1 cellular context compared by ENCODE assay signal in the genomic region with DNA sequence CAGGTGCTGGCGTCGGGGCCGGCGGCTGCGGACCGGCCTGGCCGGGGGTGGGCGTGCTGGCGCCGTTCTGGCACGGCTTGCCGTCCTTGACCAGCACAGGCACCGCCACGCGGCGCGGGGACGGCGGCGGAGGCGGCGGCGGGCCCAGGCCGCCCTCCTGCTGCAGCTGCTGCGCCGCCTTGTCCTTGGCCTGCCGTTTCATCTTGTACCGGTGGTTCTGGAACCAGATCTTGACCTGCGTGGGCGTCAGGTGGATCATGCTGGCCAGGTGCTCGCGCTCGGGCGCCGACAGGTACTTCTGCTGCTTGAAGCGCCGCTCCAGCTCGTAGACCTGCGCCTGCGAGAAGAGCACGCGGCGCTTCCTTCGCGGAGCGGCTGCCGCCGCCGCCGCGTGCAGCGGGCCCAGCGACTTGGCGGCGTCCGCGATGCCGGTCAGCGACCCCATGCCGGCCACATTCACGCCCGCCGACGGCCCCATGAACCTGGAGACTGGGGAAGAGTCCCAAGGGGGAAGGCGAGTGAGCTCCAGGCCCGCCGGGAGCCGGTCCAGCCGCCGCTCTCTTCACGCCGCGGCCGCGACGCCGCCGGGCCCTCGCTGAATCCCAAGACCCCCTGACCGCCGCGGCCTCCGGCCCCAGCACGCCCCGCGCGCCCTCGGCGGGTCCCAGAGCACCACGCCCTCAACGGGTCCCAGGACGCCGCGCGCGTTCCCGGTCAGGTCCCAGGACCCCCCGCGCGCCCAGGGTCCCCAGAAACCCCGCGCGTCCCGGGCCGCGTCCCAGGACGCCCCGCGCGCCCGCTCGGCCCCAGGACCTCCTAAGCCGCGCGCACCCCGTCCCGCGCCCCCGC.
TF ChIP-seq lines count a peak whose summit lies in the region.

No MANE protein-coding gene starts in this region.

TF ChIP-seq in WTC11, 78 proteins besides CTCF, POLR2A, EP300 and RAD21 (continues in another document):
- TF ChIP-seq TP53 (CRISPR knock-in tag; IDR thresholded peaks at IDR 0.05) (peak; percentile 86), ZNF121 (CRISPR knock-in tag; IDR thresholded peaks at IDR 0.05) (no peak), FOXP1 (CRISPR knock-in tag; IDR thresholded peaks at IDR 0.05; ENCODE audit: borderline replicate concordance) (peak; percentile 81), CREB1 (CRISPR knock-in tag; IDR thresholded peaks at IDR 0.05) (peak; percentile 85), ELF4 (CRISPR knock-in tag; IDR thresholded peaks at IDR 0.05; ENCODE audit: low read depth) (peak; percentile 88; the same call in 1 of the 2 replicates), NR1H2 (CRISPR knock-in tag; IDR thresholded peaks at IDR 0.05) (peak; percentile 70), FOXK1 (CRISPR knock-in tag; IDR thresholded peaks at IDR 0.05) (peak; percentile 84; the same call in 1 of the 2 replicates), SMAD3 (CRISPR knock-in tag; IDR thresholded peaks at IDR 0.05; ENCODE audit: borderline replicate concordance) (peak; percentile 91; the same call in 1 of the 2 replicates), NR2C2 (CRISPR knock-in tag; IDR thresholded peaks at IDR 0.05) (peak; percentile 78; the same call in 1 of the 2 replicates), CBFB (CRISPR knock-in tag; IDR thresholded peaks at IDR 0.05; ENCODE audit: low read depth) (no peak), TEAD4 (CRISPR knock-in tag; IDR thresholded peaks at IDR 0.05) (peak; percentile 69; the same call in 1 of the 2 replicates), JUN (CRISPR knock-in tag; IDR thresholded peaks at IDR 0.05) (peak; percentile 78), RORB (CRISPR knock-in tag; IDR thresholded peaks at IDR 0.05) (no peak), ETV6 (CRISPR knock-in tag; IDR thresholded peaks at IDR 0.05) (peak; percentile 92), ZBTB21 (CRISPR knock-in tag; IDR thresholded peaks at IDR 0.05; ENCODE audit: borderline replicate concordance) (0 out of 2 replicates have a peak, but pooled peaks have one; percentile 57), TEAD1 (CRISPR knock-in tag; IDR thresholded peaks at IDR 0.05) (peak; percentile 73; the same call in 1 of the 2 replicates), ZNF138 (CRISPR knock-in tag; conservative IDR thresholded peaks at IDR 0.05) (0 out of 2 replicates have a peak, but pooled peaks have one; percentile 65), ZNF263 (CRISPR knock-in tag; IDR thresholded peaks at IDR 0.05; ENCODE audit: low read depth) (peak; percentile 74), NFYB (CRISPR knock-in tag; conservative IDR thresholded peaks at IDR 0.05; ENCODE audit: low read depth) (no peak; the same call in 1 of the 2 replicates), JAZF1 (CRISPR knock-in tag; IDR thresholded peaks at IDR 0.05) (no peak)
- TF ChIP-seq, protein P1, sequence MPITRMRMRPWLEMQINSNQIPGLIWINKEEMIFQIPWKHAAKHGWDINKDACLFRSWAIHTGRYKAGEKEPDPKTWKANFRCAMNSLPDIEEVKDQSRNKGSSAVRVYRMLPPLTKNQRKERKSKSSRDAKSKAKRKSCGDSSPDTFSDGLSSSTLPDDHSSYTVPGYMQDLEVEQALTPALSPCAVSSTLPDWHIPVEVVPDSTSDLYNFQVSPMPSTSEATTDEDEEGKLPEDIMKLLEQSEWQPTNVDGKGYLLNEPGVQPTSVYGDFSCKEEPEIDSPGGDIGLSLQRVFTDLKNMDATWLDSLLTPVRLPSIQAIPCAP (CRISPR knock-in tag; IDR thresholded peaks at IDR 0.05): 0 out of 2 replicates have a peak, but pooled peaks have one; percentile 63
- TF ChIP-seq, protein P2, sequence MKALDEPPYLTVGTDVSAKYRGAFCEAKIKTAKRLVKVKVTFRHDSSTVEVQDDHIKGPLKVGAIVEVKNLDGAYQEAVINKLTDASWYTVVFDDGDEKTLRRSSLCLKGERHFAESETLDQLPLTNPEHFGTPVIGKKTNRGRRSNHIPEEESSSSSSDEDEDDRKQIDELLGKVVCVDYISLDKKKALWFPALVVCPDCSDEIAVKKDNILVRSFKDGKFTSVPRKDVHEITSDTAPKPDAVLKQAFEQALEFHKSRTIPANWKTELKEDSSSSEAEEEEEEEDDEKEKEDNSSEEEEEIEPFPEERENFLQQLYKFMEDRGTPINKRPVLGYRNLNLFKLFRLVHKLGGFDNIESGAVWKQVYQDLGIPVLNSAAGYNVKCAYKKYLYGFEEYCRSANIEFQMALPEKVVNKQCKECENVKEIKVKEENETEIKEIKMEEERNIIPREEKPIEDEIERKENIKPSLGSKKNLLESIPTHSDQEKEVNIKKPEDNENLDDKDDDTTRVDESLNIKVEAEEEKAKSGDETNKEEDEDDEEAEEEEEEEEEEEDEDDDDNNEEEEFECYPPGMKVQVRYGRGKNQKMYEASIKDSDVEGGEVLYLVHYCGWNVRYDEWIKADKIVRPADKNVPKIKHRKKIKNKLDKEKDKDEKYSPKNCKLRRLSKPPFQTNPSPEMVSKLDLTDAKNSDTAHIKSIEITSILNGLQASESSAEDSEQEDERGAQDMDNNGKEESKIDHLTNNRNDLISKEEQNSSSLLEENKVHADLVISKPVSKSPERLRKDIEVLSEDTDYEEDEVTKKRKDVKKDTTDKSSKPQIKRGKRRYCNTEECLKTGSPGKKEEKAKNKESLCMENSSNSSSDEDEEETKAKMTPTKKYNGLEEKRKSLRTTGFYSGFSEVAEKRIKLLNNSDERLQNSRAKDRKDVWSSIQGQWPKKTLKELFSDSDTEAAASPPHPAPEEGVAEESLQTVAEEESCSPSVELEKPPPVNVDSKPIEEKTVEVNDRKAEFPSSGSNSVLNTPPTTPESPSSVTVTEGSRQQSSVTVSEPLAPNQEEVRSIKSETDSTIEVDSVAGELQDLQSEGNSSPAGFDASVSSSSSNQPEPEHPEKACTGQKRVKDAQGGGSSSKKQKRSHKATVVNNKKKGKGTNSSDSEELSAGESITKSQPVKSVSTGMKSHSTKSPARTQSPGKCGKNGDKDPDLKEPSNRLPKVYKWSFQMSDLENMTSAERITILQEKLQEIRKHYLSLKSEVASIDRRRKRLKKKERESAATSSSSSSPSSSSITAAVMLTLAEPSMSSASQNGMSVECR (CRISPR knock-in tag; IDR thresholded peaks at IDR 0.05; ENCODE audit: borderline replicate concordance): peak; percentile 89
- TF ChIP-seq, protein P3, sequence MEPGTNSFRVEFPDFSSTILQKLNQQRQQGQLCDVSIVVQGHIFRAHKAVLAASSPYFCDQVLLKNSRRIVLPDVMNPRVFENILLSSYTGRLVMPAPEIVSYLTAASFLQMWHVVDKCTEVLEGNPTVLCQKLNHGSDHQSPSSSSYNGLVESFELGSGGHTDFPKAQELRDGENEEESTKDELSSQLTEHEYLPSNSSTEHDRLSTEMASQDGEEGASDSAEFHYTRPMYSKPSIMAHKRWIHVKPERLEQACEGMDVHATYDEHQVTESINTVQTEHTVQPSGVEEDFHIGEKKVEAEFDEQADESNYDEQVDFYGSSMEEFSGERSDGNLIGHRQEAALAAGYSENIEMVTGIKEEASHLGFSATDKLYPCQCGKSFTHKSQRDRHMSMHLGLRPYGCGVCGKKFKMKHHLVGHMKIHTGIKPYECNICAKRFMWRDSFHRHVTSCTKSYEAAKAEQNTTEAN (CRISPR knock-in tag; IDR thresholded peaks at IDR 0.05): 0 out of 2 replicates have a peak, but pooled peaks have one; percentile 59
- TF ChIP-seq, protein P4, sequence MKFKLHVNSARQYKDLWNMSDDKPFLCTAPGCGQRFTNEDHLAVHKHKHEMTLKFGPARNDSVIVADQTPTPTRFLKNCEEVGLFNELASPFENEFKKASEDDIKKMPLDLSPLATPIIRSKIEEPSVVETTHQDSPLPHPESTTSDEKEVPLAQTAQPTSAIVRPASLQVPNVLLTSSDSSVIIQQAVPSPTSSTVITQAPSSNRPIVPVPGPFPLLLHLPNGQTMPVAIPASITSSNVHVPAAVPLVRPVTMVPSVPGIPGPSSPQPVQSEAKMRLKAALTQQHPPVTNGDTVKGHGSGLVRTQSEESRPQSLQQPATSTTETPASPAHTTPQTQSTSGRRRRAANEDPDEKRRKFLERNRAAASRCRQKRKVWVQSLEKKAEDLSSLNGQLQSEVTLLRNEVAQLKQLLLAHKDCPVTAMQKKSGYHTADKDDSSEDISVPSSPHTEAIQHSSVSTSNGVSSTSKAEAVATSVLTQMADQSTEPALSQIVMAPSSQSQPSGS (CRISPR knock-in tag; IDR thresholded peaks at IDR 0.05; ENCODE audit: borderline replicate concordance, low read depth): peak; percentile 42; the same call in 1 of the 2 replicates
- TF ChIP-seq, protein P5, sequence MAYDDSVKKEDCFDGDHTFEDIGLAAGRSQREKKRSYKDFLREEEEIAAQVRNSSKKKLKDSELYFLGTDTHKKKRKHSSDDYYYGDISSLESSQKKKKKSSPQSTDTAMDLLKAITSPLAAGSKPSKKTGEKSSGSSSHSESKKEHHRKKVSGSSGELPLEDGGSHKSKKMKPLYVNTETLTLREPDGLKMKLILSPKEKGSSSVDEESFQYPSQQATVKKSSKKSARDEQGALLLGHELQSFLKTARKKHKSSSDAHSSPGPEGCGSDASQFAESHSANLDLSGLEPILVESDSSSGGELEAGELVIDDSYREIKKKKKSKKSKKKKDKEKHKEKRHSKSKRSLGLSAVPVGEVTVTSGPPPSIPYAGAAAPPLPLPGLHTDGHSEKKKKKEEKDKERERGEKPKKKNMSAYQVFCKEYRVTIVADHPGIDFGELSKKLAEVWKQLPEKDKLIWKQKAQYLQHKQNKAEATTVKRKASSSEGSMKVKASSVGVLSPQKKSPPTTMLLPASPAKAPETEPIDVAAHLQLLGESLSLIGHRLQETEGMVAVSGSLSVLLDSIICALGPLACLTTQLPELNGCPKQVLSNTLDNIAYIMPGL (CRISPR knock-in tag; IDR thresholded peaks at IDR 0.05): peak; percentile 63; the same call in 1 of the 2 replicates
- TF ChIP-seq, protein P6, sequence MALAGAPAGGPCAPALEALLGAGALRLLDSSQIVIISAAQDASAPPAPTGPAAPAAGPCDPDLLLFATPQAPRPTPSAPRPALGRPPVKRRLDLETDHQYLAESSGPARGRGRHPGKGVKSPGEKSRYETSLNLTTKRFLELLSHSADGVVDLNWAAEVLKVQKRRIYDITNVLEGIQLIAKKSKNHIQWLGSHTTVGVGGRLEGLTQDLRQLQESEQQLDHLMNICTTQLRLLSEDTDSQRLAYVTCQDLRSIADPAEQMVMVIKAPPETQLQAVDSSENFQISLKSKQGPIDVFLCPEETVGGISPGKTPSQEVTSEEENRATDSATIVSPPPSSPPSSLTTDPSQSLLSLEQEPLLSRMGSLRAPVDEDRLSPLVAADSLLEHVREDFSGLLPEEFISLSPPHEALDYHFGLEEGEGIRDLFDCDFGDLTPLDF (CRISPR knock-in tag; IDR thresholded peaks at IDR 0.05): peak; percentile 94
- TF ChIP-seq, protein P7, sequence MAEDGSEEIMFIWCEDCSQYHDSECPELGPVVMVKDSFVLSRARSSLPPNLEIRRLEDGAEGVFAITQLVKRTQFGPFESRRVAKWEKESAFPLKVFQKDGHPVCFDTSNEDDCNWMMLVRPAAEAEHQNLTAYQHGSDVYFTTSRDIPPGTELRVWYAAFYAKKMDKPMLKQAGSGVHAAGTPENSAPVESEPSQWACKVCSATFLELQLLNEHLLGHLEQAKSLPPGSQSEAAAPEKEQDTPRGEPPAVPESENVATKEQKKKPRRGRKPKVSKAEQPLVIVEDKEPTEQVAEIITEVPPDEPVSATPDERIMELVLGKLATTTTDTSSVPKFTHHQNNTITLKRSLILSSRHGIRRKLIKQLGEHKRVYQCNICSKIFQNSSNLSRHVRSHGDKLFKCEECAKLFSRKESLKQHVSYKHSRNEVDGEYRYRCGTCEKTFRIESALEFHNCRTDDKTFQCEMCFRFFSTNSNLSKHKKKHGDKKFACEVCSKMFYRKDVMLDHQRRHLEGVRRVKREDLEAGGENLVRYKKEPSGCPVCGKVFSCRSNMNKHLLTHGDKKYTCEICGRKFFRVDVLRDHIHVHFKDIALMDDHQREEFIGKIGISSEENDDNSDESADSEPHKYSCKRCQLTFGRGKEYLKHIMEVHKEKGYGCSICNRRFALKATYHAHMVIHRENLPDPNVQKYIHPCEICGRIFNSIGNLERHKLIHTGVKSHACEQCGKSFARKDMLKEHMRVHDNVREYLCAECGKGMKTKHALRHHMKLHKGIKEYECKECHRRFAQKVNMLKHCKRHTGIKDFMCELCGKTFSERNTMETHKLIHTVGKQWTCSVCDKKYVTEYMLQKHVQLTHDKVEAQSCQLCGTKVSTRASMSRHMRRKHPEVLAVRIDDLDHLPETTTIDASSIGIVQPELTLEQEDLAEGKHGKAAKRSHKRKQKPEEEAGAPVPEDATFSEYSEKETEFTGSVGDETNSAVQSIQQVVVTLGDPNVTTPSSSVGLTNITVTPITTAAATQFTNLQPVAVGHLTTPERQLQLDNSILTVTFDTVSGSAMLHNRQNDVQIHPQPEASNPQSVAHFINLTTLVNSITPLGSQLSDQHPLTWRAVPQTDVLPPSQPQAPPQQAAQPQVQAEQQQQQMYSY (CRISPR knock-in tag; IDR thresholded peaks at IDR 0.05): peak; percentile 28; the same call in 1 of the 2 replicates
- TF ChIP-seq, protein P8, sequence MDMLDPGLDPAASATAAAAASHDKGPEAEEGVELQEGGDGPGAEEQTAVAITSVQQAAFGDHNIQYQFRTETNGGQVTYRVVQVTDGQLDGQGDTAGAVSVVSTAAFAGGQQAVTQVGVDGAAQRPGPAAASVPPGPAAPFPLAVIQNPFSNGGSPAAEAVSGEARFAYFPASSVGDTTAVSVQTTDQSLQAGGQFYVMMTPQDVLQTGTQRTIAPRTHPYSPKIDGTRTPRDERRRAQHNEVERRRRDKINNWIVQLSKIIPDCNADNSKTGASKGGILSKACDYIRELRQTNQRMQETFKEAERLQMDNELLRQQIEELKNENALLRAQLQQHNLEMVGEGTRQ (CRISPR knock-in tag; IDR thresholded peaks at IDR 0.05): 0 out of 2 replicates have a peak, but pooled peaks have one; percentile 9
- TF ChIP-seq, protein P9, sequence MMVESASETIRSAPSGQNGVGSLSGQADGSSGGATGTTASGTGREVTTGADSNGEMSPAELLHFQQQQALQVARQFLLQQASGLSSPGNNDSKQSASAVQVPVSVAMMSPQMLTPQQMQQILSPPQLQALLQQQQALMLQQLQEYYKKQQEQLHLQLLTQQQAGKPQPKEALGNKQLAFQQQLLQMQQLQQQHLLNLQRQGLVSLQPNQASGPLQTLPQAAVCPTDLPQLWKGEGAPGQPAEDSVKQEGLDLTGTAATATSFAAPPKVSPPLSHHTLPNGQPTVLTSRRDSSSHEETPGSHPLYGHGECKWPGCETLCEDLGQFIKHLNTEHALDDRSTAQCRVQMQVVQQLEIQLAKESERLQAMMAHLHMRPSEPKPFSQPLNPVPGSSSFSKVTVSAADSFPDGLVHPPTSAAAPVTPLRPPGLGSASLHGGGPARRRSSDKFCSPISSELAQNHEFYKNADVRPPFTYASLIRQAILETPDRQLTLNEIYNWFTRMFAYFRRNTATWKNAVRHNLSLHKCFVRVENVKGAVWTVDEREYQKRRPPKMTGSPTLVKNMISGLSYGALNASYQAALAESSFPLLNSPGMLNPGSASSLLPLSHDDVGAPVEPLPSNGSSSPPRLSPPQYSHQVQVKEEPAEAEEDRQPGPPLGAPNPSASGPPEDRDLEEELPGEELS (CRISPR knock-in tag; IDR thresholded peaks at IDR 0.05): peak; percentile 93
- TF ChIP-seq, protein P10, sequence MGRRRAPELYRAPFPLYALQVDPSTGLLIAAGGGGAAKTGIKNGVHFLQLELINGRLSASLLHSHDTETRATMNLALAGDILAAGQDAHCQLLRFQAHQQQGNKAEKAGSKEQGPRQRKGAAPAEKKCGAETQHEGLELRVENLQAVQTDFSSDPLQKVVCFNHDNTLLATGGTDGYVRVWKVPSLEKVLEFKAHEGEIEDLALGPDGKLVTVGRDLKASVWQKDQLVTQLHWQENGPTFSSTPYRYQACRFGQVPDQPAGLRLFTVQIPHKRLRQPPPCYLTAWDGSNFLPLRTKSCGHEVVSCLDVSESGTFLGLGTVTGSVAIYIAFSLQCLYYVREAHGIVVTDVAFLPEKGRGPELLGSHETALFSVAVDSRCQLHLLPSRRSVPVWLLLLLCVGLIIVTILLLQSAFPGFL (CRISPR knock-in tag; IDR thresholded peaks at IDR 0.05; ENCODE audit: borderline replicate concordance): peak; percentile 74; the same call in 1 of the 2 replicates
- TF ChIP-seq, protein P11, sequence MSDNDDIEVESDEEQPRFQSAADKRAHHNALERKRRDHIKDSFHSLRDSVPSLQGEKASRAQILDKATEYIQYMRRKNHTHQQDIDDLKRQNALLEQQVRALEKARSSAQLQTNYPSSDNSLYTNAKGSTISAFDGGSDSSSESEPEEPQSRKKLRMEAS (CRISPR knock-in tag; IDR thresholded peaks at IDR 0.05): peak; percentile 93
